Comparison of ENCODE assay signal across 9 cellular contexts in genomic region chr20:43749734-43750294, GRCh38. TPM values are rescaled to one million over a fixed set of nuclear protein-coding genes. Genes with fewer than 3 reads are reported as not detected.
A peak's percentile ranks its signal among the peaks of the same experiment; 100 is the strongest.
DNase-seq lines count a peak whose midpoint lies in the region; ATAC-seq and TF ChIP-seq lines count a peak whose summit lies in the region.
"Had no signal": no experiment of that assay in that cellular context is flagged by ENCODE, and none has a peak within 500 bp of the region (broad histone marks: within the 10 kb centered on the region; RNA-seq: fewer than 3 reads in every experiment).

No MANE protein-coding gene starts in this region.

- H3K27ac ChIP-seq in ascending aorta: no peak overlapping the region

- no peaks in the 10 kb centered on the region for H3K79me2 ChIP-seq in Loucy (ENCODE audit: insufficient read depth, low read length)

- peak; percentile 97 for TF ChIP-seq CTCF in Loucy (conservative IDR thresholded peaks at IDR 0.05; ENCODE audit: low read length)
- peak; percentile 91 to 100 (median 100) for TF ChIP-seq CTCF in ascending aorta (IDR thresholded peaks at IDR 0.05)

- intact Hi-C loops in ascending aorta (cut with DNase I): loop anchor here (1.0 to 5.0 kb wide), 3 partner anchors 167 to 447 kb away; no protein-coding TSS in a partner anchor

- H3K9me2 ChIP-seq in Loucy (replicated peaks; ENCODE audit: low read depth, low read length): no peaks in the 10 kb centered on the region

- in situ Hi-C loops in G401 (cut with HindIII; ENCODE audit: low sequenced_read_pairs): no loop called here

- H3K4me1 ChIP-seq in Loucy (ENCODE audit: insufficient read depth, low read length, poor library complexity, severe bottlenecking): peaks cover 55% of the 10 kb centered on the region
- no peaks in the 10 kb centered on the region for H3K4me1 ChIP-seq in ascending aorta

- H3K4me3 ChIP-seq in Loucy (ENCODE audit: low read length, poor library complexity, severe bottlenecking): no peak overlapping the region
- no peak overlapping the region for H3K4me3 ChIP-seq in ascending aorta

- H2AFZ ChIP-seq in Loucy (ENCODE audit: low read length): peak overlapping the region; percentile 42; the same call in 1 of the 2 replicates

- ATAC-seq in HG03196 (IDR thresholded peaks at IDR 0.05; ENCODE audit: unreplicated experiment) (no peak), GM21825 (IDR thresholded peaks at IDR 0.05; ENCODE audit: unreplicated experiment) (no peak)

- H3K27me3 ChIP-seq in Loucy (ENCODE audit: insufficient read depth, low read length, poor library complexity, severe bottlenecking) (no peaks in the 10 kb centered on the region), ascending aorta (no peaks in the 10 kb centered on the region)

- no peaks in the 10 kb centered on the region for H3K9me3 ChIP-seq in Loucy (ENCODE audit: insufficient read depth, low read depth, low read length)
- no peaks in the 10 kb centered on the region for H3K9me3 ChIP-seq in ascending aorta

- H4K20me1 ChIP-seq in Loucy (ENCODE audit: insufficient read depth, low read length, poor library complexity, severe bottlenecking): no peaks in the 10 kb centered on the region

- H3F3A ChIP-seq in Loucy (ENCODE audit: low read depth): no peaks in the 10 kb centered on the region

- DNase-seq in G401 (ENCODE audit: low spot score): peak; percentile 51
- peak; percentile 85 for DNase-seq in T-helper 9 cell
- peak in 1 of 2 donors; percentile 86 for DNase-seq in ascending aorta (ENCODE audit: low spot score in 2 of 2)
- DNase-seq in hypothalamus (lab: John Stamatoyannopoulos, UW): peak in 50 of 51 donors; percentile 5 to 91 (median 56)
- DNase-seq in stimulated activated CD4-positive, alpha-beta T cell treated with anti-CD3 and anti-CD28 coated beads, Interleukin-12 subunit alpha, Interleukin-12 subunit beta, amount 100 ng/mL, for 24 hours (ENCODE audit: low read depth in 2 of 2): peak; percentile 68 to 88

- peak overlapping the region; percentile 17 for H3K9ac ChIP-seq in Loucy (ENCODE audit: low read depth, low read length, poor library complexity, severe bottlenecking)

- H3K36me3 ChIP-seq in Loucy (ENCODE audit: insufficient read depth, low read length): no peaks in the 10 kb centered on the region
- H3K36me3 ChIP-seq in ascending aorta: no peaks in the 10 kb centered on the region

- peak overlapping the region; percentile 53 for H3K4me2 ChIP-seq in Loucy (ENCODE audit: low read depth, low read length, poor library complexity, severe bottlenecking)

RNA-seq across cellular contexts. Expression of gene GTSF1L, which starts 23.0 kb away (rescaled TPM):
- not detected in 2 replicates for total RNA-seq in G401 (2014; rRNA removed; shearing (Covaris generic))
- not detected for total RNA-seq in ascending aorta
- total RNA-seq: glomerular endothelial cell had no signal
